In the genomic region with DNA sequence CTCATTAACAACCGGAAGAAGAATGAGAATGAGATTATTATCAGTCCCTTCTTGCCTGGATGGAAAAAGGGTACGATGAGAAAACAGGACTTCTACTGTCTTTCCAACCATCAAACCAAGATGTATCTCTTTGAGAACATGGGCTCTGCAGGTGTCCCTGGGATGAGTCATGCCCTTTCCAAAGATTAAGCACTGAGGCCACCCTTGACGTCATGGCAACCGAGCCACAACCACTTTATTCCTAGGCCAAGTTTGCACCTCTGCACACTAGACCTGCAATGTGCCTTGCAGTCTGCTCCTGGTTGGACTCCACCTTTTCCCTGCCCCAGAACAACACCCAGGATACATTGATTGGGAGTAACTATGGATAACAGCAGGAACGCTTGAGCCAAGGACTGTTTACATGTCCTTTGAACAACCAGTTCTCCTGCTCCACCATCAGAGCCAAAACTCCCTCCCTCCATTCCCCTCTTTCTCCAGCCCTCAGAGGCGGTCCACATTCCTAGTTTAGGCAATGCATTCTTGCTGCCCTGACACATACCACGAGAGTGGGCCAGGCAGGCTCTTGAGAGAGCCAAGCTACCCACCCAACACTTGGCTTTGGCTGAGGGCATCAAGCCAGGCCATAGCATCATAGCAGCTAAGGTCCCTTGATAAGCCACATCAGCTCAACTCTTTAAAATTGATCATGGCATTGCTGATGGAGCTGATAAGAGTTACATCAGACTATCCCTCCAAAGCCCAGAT, we compare ENCODE assay signal across 17 cellular contexts.
A peak's percentile ranks its signal among the peaks of the same experiment; 100 is the strongest.
DNase-seq lines count a peak whose midpoint lies in the region; ATAC-seq, FAIRE-seq and TF ChIP-seq lines count a peak whose summit lies in the region.
"Had no signal": no experiment of that assay in that cellular context is flagged by ENCODE, and none has a peak within 500 bp of the region (broad histone marks: within the 10 kb centered on the region; RNA-seq: fewer than 3 reads in every experiment).

No MANE protein-coding gene starts in this region.

- no peaks in the 10 kb centered on the region for H3K79me2 ChIP-seq in K562 (ENCODE audit: control insufficient read depth, insufficient read depth, low read length)

- FAIRE-seq in K562 (lab: Jason Lieb, UNC) (no peak), kidney (lab: Jason Lieb, UNC) (no peak)
- FAIRE-seq: colon had no signal

- CTCF ChIA-PET in K562 (lab: Yijun Ruan, JAX; ENCODE audit: low intra/inter-chr PET ratio) = no interaction called here

- POLR2A ChIA-PET in K562 (lab: Yijun Ruan, JAX) = no interaction called here

- in situ Hi-C loops in K562 (cut with MboI) = no loop called here

- H3K27me3 ChIP-seq in K562 (ENCODE audit: control insufficient read depth in 2 of 2, insufficient read depth in 2 of 2, low read length in 2 of 2) (peaks cover 0 to 5% of the 10 kb centered on the region in 2 experiments; a peak in 1 of 5 replicates), right atrium auricular region (no peaks in the 10 kb centered on the region), sigmoid colon (no peaks in the 10 kb centered on the region)
- H3K27me3 ChIP-seq: thyroid gland had no signal

- H3K36me3 Mint-ChIP-seq in activated T-helper 2 cell treated with anti-CD3 and anti-CD28 coated beads, Interferon-gamma antibody, Interleukin-2, Interleukin-4, amounts not matched to agents 10 μg/mL and 5 μg/mL and 100 μg/mL, durations not matched to agents 14 hours and 24 hours and 36 hours (ENCODE audit: low read depth) = no peaks in the 10 kb centered on the region
- no peaks in the 10 kb centered on the region for H3K36me3 Mint-ChIP-seq in activated naive CD4-positive, alpha-beta T cell treated with anti-CD3 and anti-CD28 coated beads, Interleukin-2, amount 50 U/mL, for 72 hours
- H3K36me3 Mint-ChIP-seq: mesothelial cell of epicardium had no signal

- H3K9ac ChIP-seq in K562 (ENCODE audit: insufficient read depth in 1 of 2, low read depth in 2 of 2, low read length in 2 of 2) = no peak overlapping the region
- no peak overlapping the region for H3K9ac ChIP-seq in kidney (ENCODE audit: low read length in 2 of 2)

- no peaks in the 10 kb centered on the region for H3K9me3 ChIP-seq in K562 (replicated peaks; ENCODE audit: control insufficient read depth, insufficient read depth, low read depth, low read length)
- no peaks in the 10 kb centered on the region for H3K9me3 ChIP-seq in right atrium auricular region
- H3K9me3 ChIP-seq in sigmoid colon = no peaks in the 10 kb centered on the region
- no peaks in the 10 kb centered on the region for H3K9me3 ChIP-seq in kidney (ENCODE audit: control insufficient read depth in 1 of 2, low read length in 2 of 2)
- H3K9me3 ChIP-seq: thyroid gland had no signal

- no peak overlapping the region for H3K4me3 Mint-ChIP-seq in activated T-helper 2 cell treated with anti-CD3 and anti-CD28 coated beads, Interferon-gamma antibody, Interleukin-2, Interleukin-4, amounts not matched to agents 10 μg/mL and 5 μg/mL and 100 μg/mL, durations not matched to agents 14 hours and 24 hours and 36 hours (ENCODE audit: low read depth)
- H3K4me3 Mint-ChIP-seq: IgD-negative memory B cell, mesothelial cell of epicardium, T-cell had no signal

- no peak overlapping the region for H2AFZ ChIP-seq in K562 (ENCODE audit: low read depth, low read length)

- intact Hi-C loops in K562 (cut with micrococcal nuclease) = no loop called here
- intact Hi-C loops in sigmoid colon (cut with DNase I) = no loop called here
- intact Hi-C loops in kidney (cut with DNase I) = no loop called here
- intact Hi-C loops in activated T-helper 2 cell treated with anti-CD3 and anti-CD28 coated beads, Interferon-gamma antibody, Interleukin-2, Interleukin-4, amounts not matched to agents 10 μg/mL and 5 μg/mL and 100 μg/mL, durations not matched to agents 14 hours and 24 hours and 36 hours (cut with micrococcal nuclease) = no loop called here

- no peaks in the 10 kb centered on the region for H4K20me1 ChIP-seq in K562 (replicated peaks; ENCODE audit: control insufficient read depth, insufficient read depth, low read length)

- no peak for ATAC-seq in K562
- ATAC-seq in GM19452 (IDR thresholded peaks at IDR 0.05; ENCODE audit: unreplicated experiment) = no peak
- no peak for ATAC-seq in activated naive CD4-positive, alpha-beta T cell treated with anti-CD3 and anti-CD28 coated beads, Interleukin-2, amount 50 U/mL, for 72 hours
- ATAC-seq: T-cell had no signal

- no peaks in the 10 kb centered on the region for H3K9me1 ChIP-seq in K562 (ENCODE audit: control insufficient read depth, insufficient read depth, low read length)

- no peak for TF ChIP-seq RAD21 in K562 (CRISPR knock-in tag; conservative IDR thresholded peaks at IDR 0.05 in 1 of 2, IDR thresholded peaks at IDR 0.05 in 1 of 2)

- H3K4me3 ChIP-seq in K562 (no peak overlapping the region), right atrium auricular region (no peak overlapping the region), sigmoid colon (no peak overlapping the region), kidney (ENCODE audit: low read length in 2 of 2) (no peak overlapping the region)
- H3K4me3 ChIP-seq: thyroid gland had no signal

- H3K4me1 ChIP-seq in K562 (replicated peaks in 1 of 2; ENCODE audit: control insufficient read depth in 2 of 2, insufficient read depth in 2 of 2, low read length in 2 of 2) (no peaks in the 10 kb centered on the region; a peak in 1 of 5 replicates), right atrium auricular region (peaks cover 0 to 13% of the 10 kb centered on the region in 2 donors), sigmoid colon (peaks cover 0 to 44% (median 21%) of the 10 kb centered on the region in 4 donors), kidney (ENCODE audit: control insufficient read depth in 1 of 2, insufficient read depth in 1 of 2, low read depth in 1 of 2, low read length in 2 of 2) (peaks cover 0 to 4% of the 10 kb centered on the region in 2 donors)

- peak; percentile 37 for DNase-seq in Daoy (ENCODE audit: low read depth)
- DNase-seq in K562 (ENCODE audit: extremely low read depth in 1 of 4, low spot score in 3 of 4) = no peak
- DNase-seq in right atrium auricular region (ENCODE audit: low spot score) = peak; percentile 81
- peak; percentile 77 for DNase-seq in sigmoid colon
- DNase-seq in kidney = no peak
- DNase-seq in activated T-helper 2 cell treated with anti-CD3 and anti-CD28 coated beads, Interferon-gamma antibody, Interleukin-2, Interleukin-4, amounts not matched to agents 10 μg/mL and 5 μg/mL and 100 μg/mL, durations not matched to agents 14 hours and 24 hours and 36 hours (ENCODE audit: low spot score) = no peak
- DNase-seq in activated naive CD4-positive, alpha-beta T cell treated with anti-CD3 and anti-CD28 coated beads, Interleukin-2, amount 50 U/mL, for 72 hours (ENCODE audit: low spot score in 2 of 2) = no peak
- DNase-seq: activated CD4-positive, alpha-beta T cell treated with anti-CD3 and anti-CD28 coated beads, Interleukin-2, amount 50 U/mL, for 4 hours; activated gamma-delta T cell treated with Interleukin-2 at 50 U/mL for 16 hours; C1 segment of cervical spinal cord; NCI-H2029; T-cell had no signal

- no peak overlapping the region for H3K4me2 ChIP-seq in K562 (ENCODE audit: insufficient read depth, low read length)

- H3K4me1 Mint-ChIP-seq in activated T-helper 2 cell treated with anti-CD3 and anti-CD28 coated beads, Interferon-gamma antibody, Interleukin-2, Interleukin-4, amounts not matched to agents 10 μg/mL and 5 μg/mL and 100 μg/mL, durations not matched to agents 14 hours and 24 hours and 36 hours (ENCODE audit: low read depth) = peaks cover 8% of the 10 kb centered on the region
- H3K4me1 Mint-ChIP-seq: IgD-negative memory B cell, T-cell had no signal

- no peak for TF ChIP-seq POLR2A in K562 (conservative IDR thresholded peaks at IDR 0.05)
- no peak for TF ChIP-seq POLR2A in sigmoid colon (IDR thresholded peaks at IDR 0.05)

- TF ChIP-seq CTCF in K562 (IDR thresholded peaks at IDR 0.05 in 2 of 3, conservative IDR thresholded peaks at IDR 0.05 in 1 of 3; ENCODE audit: insufficient read depth in 2 of 3, low read depth in 1 of 3, low read length in 3 of 3) (no peak), right atrium auricular region (IDR thresholded peaks at IDR 0.05) (no peak), sigmoid colon (IDR thresholded peaks at IDR 0.05) (no peak), kidney (IDR thresholded peaks at IDR 0.05; ENCODE audit: borderline replicate concordance, extremely low read depth, insufficient read depth) (no peak)

- H3K36me3 ChIP-seq in K562 (ENCODE audit: control insufficient read depth, insufficient read depth, low read length) (no peaks in the 10 kb centered on the region), right atrium auricular region (no peaks in the 10 kb centered on the region), sigmoid colon (no peaks in the 10 kb centered on the region), kidney (ENCODE audit: control insufficient read depth in 1 of 2, insufficient read depth in 2 of 2, low read length in 2 of 2) (no peaks in the 10 kb centered on the region)
- H3K36me3 ChIP-seq: thyroid gland had no signal

- no peak for TF ChIP-seq EP300 in K562 (IDR thresholded peaks at IDR 0.05; ENCODE audit: low read length)
- no peak for TF ChIP-seq EP300 in sigmoid colon (IDR thresholded peaks at IDR 0.05)

- H3K27me3 Mint-ChIP-seq in activated T-helper 2 cell treated with anti-CD3 and anti-CD28 coated beads, Interferon-gamma antibody, Interleukin-2, Interleukin-4, amounts not matched to agents 10 μg/mL and 5 μg/mL and 100 μg/mL, durations not matched to agents 14 hours and 24 hours and 36 hours (ENCODE audit: low read depth) = no peaks in the 10 kb centered on the region

- WGBS in K562 (ENCODE audit: insufficient coverage, low coverage, missing lambda C conversion rate) = 0% methylated on average over 7 of the region's 7 CpGs
- 73 to 82% methylated on average over 7 of the region's 7 CpGs for WGBS in sigmoid colon, 2 donors

- no peak overlapping the region for H3K27ac Mint-ChIP-seq in activated T-helper 2 cell treated with anti-CD3 and anti-CD28 coated beads, Interferon-gamma antibody, Interleukin-2, Interleukin-4, amounts not matched to agents 10 μg/mL and 5 μg/mL and 100 μg/mL, durations not matched to agents 14 hours and 24 hours and 36 hours
- no peak overlapping the region for H3K27ac Mint-ChIP-seq in activated naive CD4-positive, alpha-beta T cell treated with anti-CD3 and anti-CD28 coated beads, Interleukin-2, amount 50 U/mL, for 72 hours
- H3K27ac Mint-ChIP-seq: IgD-negative memory B cell, mesothelial cell of epicardium, T-cell had no signal

- BruUV-seq in K562 (replicated peaks; lab: Mats Ljungman, UMichigan) = no TSS peak

- H3K27ac ChIP-seq in K562 (ENCODE audit: extremely low read depth, low read depth, low read length) (no peak overlapping the region), right atrium auricular region (peak overlapping the region in 1 of 2 donors; percentile 18), sigmoid colon (peak overlapping the region; percentile 7 to 46 (median 31)), kidney (ENCODE audit: low read depth in 2 of 2, low read length in 2 of 2) (no peak overlapping the region)
- H3K27ac ChIP-seq: thyroid gland had no signal

- no peaks in the 10 kb centered on the region for H3K9me3 Mint-ChIP-seq in activated T-helper 2 cell treated with anti-CD3 and anti-CD28 coated beads, Interferon-gamma antibody, Interleukin-2, Interleukin-4, amounts not matched to agents 10 μg/mL and 5 μg/mL and 100 μg/mL, durations not matched to agents 14 hours and 24 hours and 36 hours
- peaks cover 0 to 4% of the 10 kb centered on the region in 2 donors for H3K9me3 Mint-ChIP-seq in activated naive CD4-positive, alpha-beta T cell treated with anti-CD3 and anti-CD28 coated beads, Interleukin-2, amount 50 U/mL, for 72 hours
- H3K9me3 Mint-ChIP-seq: IgD-negative memory B cell, T-cell had no signal

Comparison
In these comparisons a context has a peak if more than half of its experiments do, and no peak if none do; other contexts are left out.
1. DNase-seq: peak in Daoy (single experiment), right atrium auricular region (single experiment) and sigmoid colon (single experiment); none in K562 (0 of 4), kidney (single experiment), activated T-helper 2 cell treated with anti-CD3 and anti-CD28 coated beads, Interferon-gamma antibody, Interleukin-2, Interleukin-4, amounts not matched to agents 10 μg/mL and 5 μg/mL and 100 μg/mL, durations not matched to agents 14 hours and 24 hours and 36 hours (single experiment) and activated naive CD4-positive, alpha-beta T cell treated with anti-CD3 and anti-CD28 coated beads, Interleukin-2, amount 50 U/mL, for 72 hours (0 of 2).
2. H3K27ac ChIP-seq: peak in sigmoid colon (4 of 4); none in K562 (single experiment) and kidney (0 of 2).